ENCODE assay signal across 1 cellular context in the genomic region with DNA sequence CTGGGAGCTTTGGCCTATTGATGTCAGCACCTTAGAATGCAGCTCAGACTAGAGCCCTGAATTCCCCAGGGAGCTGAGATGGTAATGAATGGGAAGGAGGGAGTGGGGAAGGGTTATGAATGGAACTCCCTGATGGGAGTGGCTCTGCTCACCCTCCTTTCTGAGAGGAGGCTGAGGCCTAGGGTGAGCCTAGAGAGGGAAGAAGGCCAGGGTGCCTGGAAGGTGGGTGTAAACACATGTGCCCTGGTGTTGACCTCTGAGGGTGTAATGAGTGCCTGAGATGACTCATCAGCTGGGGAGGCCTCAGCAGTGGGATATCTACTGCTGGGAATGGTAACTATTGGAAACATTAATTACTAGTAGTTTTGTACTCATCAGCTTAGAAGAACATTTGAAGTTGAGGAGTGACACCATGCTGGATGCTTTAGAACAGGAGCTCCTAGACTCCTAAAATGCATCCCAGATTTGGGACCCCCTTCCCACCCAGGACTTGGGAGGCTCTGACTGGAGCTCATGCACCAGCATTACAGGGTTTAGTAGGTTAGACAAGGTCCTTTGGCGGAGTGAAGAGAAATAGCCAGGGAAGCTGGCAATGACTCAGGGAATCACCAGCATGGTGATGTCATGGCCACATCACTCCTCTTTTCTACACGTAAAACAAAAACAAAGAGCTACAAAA.
TF ChIP-seq lines count a peak whose summit lies in the region.

No MANE protein-coding gene starts in this region.

TF ChIP-seq in HEK293, 187 proteins besides CTCF, POLR2A, EP300 and RAD21 (continued from another document and continues in another):
- TF ChIP-seq, protein P1, sequence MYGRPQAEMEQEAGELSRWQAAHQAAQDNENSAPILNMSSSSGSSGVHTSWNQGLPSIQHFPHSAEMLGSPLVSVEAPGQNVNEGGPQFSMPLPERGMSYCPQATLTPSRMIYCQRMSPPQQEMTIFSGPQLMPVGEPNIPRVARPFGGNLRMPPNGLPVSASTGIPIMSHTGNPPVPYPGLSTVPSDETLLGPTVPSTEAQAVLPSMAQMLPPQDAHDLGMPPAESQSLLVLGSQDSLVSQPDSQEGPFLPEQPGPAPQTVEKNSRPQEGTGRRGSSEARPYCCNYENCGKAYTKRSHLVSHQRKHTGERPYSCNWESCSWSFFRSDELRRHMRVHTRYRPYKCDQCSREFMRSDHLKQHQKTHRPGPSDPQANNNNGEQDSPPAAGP (tag by site-specific recombination; IDR thresholded peaks at IDR 0.05): peak; percentile 99
- TF ChIP-seq, protein P2, sequence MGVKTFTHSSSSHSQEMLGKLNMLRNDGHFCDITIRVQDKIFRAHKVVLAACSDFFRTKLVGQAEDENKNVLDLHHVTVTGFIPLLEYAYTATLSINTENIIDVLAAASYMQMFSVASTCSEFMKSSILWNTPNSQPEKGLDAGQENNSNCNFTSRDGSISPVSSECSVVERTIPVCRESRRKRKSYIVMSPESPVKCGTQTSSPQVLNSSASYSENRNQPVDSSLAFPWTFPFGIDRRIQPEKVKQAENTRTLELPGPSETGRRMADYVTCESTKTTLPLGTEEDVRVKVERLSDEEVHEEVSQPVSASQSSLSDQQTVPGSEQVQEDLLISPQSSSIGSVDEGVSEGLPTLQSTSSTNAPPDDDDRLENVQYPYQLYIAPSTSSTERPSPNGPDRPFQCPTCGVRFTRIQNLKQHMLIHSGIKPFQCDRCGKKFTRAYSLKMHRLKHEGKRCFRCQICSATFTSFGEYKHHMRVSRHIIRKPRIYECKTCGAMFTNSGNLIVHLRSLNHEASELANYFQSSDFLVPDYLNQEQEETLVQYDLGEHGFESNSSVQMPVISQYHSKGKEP (tag by site-specific recombination; IDR thresholded peaks at IDR 0.05): no peak
- TF ChIP-seq ZNF624 (tag by site-specific recombination; IDR thresholded peaks at IDR 0.05) (no peak), ZNF610 (tag by site-specific recombination; IDR thresholded peaks at IDR 0.05; ENCODE audit: borderline replicate concordance) (no peak), ZNF837 (tag by site-specific recombination; IDR thresholded peaks at IDR 0.05) (no peak), OVOL3 (tag by site-specific recombination; IDR thresholded peaks at IDR 0.05) (no peak), SETDB1 (IDR thresholded peaks at IDR 0.05; ENCODE audit: insufficient read length, low read length) (peak; percentile 63), ZNF621 (tag by site-specific recombination; IDR thresholded peaks at IDR 0.05) (no peak), GLIS2 (tag by site-specific recombination; IDR thresholded peaks at IDR 0.05) (peak; percentile 75), ZNF654 (tag by site-specific recombination; IDR thresholded peaks at IDR 0.05; ENCODE audit: low read depth) (no peak), HOXA7 (CRISPR knock-in tag; IDR thresholded peaks at IDR 0.05; ENCODE audit: borderline replicate concordance) (no peak), ZNF248 (tag by site-specific recombination; IDR thresholded peaks at IDR 0.05) (no peak), ZNF521 (tag by site-specific recombination; IDR thresholded peaks at IDR 0.05) (no peak), ZFP3 (tag by site-specific recombination; IDR thresholded peaks at IDR 0.05; ENCODE audit: low read depth) (no peak), ZBTB48 (tag by site-specific recombination; IDR thresholded peaks at IDR 0.05) (peak; percentile 94), ZNF366 (tag by site-specific recombination; conservative IDR thresholded peaks at IDR 0.05) (peak; percentile 98), SP7 (tag by site-specific recombination; IDR thresholded peaks at IDR 0.05) (peak; percentile 99), ZNF302 (tag by site-specific recombination; IDR thresholded peaks at IDR 0.05; ENCODE audit: low read depth) (no peak), YY1 (tag by site-specific recombination; IDR thresholded peaks at IDR 0.05) (no peak), ZNF843 (tag by site-specific recombination; IDR thresholded peaks at IDR 0.05) (no peak), HOXD13 (CRISPR knock-in tag; IDR thresholded peaks at IDR 0.05; ENCODE audit: borderline replicate concordance) (no peak), ZSCAN23 (tag by site-specific recombination; IDR thresholded peaks at IDR 0.05) (peak; percentile 87), GLIS1 (tag by site-specific recombination; IDR thresholded peaks at IDR 0.05) (peak; percentile 93), ZNF266 (tag by site-specific recombination; IDR thresholded peaks at IDR 0.05; ENCODE audit: low read depth) (no peak), FEZF1 (tag by site-specific recombination; IDR thresholded peaks at IDR 0.05) (no peak), KLF9 (tag by site-specific recombination; IDR thresholded peaks at IDR 0.05; ENCODE audit: low read depth) (peak; percentile 71), ZNF114 (tag by site-specific recombination; IDR thresholded peaks at IDR 0.05) (no peak), ZNF768 (tag by site-specific recombination; IDR thresholded peaks at IDR 0.05) (no peak), ZNF596 (tag by site-specific recombination; IDR thresholded peaks at IDR 0.05) (no peak), ZNF169 (tag by site-specific recombination; IDR thresholded peaks at IDR 0.05) (no peak)
- TF ChIP-seq, protein P3, sequence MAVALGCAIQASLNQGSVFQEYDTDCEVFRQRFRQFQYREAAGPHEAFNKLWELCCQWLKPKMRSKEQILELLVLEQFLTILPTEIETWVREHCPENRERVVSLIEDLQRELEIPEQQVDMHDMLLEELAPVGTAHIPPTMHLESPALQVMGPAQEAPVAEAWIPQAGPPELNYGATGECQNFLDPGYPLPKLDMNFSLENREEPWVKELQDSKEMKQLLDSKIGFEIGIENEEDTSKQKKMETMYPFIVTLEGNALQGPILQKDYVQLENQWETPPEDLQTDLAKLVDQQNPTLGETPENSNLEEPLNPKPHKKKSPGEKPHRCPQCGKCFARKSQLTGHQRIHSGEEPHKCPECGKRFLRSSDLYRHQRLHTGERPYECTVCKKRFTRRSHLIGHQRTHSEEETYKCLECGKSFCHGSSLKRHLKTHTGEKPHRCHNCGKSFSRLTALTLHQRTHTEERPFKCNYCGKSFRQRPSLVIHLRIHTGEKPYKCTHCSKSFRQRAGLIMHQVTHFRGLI (tag by site-specific recombination; IDR thresholded peaks at IDR 0.05): no peak
- TF ChIP-seq, protein P4, sequence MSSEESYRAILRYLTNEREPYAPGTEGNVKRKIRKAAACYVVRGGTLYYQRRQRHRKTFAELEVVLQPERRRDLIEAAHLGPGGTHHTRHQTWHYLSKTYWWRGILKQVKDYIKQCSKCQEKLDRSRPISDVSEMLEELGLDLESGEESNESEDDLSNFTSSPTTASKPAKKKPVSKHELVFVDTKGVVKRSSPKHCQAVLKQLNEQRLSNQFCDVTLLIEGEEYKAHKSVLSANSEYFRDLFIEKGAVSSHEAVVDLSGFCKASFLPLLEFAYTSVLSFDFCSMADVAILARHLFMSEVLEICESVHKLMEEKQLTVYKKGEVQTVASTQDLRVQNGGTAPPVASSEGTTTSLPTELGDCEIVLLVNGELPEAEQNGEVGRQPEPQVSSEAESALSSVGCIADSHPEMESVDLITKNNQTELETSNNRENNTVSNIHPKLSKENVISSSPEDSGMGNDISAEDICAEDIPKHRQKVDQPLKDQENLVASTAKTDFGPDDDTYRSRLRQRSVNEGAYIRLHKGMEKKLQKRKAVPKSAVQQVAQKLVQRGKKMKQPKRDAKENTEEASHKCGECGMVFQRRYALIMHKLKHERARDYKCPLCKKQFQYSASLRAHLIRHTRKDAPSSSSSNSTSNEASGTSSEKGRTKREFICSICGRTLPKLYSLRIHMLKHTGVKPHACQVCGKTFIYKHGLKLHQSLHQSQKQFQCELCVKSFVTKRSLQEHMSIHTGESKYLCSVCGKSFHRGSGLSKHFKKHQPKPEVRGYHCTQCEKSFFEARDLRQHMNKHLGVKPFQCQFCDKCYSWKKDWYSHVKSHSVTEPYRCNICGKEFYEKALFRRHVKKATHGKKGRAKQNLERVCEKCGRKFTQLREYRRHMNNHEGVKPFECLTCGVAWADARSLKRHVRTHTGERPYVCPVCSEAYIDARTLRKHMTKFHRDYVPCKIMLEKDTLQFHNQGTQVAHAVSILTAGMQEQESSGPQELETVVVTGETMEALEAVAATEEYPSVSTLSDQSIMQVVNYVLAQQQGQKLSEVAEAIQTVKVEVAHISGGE (tag by site-specific recombination; conservative IDR thresholded peaks at IDR 0.05; ENCODE audit: low read depth): no peak
- TF ChIP-seq, protein P5, sequence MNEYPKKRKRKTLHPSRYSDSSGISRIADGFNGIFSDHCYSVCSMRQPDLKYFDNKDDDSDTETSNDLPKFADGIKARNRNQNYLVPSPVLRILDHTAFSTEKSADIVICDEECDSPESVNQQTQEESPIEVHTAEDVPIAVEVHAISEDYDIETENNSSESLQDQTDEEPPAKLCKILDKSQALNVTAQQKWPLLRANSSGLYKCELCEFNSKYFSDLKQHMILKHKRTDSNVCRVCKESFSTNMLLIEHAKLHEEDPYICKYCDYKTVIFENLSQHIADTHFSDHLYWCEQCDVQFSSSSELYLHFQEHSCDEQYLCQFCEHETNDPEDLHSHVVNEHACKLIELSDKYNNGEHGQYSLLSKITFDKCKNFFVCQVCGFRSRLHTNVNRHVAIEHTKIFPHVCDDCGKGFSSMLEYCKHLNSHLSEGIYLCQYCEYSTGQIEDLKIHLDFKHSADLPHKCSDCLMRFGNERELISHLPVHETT (tag by site-specific recombination; IDR thresholded peaks at IDR 0.05): peak; percentile 91
- TF ChIP-seq, protein P6, sequence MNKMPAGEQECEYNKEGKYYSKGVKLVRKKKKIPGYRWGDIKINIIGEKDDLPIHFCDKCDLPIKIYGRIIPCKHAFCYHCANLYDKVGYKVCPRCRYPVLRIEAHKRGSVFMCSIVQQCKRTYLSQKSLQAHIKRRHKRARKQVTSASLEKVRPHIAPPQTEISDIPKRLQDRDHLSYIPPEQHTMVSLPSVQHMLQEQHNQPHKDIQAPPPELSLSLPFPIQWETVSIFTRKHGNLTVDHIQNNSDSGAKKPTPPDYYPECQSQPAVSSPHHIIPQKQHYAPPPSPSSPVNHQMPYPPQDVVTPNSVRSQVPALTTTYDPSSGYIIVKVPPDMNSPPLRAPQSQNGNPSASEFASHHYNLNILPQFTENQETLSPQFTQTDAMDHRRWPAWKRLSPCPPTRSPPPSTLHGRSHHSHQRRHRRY (tag by site-specific recombination; IDR thresholded peaks at IDR 0.05): no peak
- TF ChIP-seq, protein P7, sequence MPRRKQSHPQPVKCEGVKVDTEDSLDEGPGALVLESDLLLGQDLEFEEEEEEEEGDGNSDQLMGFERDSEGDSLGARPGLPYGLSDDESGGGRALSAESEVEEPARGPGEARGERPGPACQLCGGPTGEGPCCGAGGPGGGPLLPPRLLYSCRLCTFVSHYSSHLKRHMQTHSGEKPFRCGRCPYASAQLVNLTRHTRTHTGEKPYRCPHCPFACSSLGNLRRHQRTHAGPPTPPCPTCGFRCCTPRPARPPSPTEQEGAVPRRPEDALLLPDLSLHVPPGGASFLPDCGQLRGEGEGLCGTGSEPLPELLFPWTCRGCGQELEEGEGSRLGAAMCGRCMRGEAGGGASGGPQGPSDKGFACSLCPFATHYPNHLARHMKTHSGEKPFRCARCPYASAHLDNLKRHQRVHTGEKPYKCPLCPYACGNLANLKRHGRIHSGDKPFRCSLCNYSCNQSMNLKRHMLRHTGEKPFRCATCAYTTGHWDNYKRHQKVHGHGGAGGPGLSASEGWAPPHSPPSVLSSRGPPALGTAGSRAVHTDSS (tag by site-specific recombination; IDR thresholded peaks at IDR 0.05): no peak
- TF ChIP-seq, protein P8, sequence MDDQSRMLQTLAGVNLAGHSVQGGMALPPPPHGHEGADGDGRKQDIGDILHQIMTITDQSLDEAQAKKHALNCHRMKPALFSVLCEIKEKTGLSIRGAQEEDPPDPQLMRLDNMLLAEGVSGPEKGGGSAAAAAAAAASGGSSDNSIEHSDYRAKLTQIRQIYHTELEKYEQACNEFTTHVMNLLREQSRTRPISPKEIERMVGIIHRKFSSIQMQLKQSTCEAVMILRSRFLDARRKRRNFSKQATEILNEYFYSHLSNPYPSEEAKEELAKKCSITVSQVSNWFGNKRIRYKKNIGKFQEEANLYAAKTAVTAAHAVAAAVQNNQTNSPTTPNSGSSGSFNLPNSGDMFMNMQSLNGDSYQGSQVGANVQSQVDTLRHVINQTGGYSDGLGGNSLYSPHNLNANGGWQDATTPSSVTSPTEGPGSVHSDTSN (CRISPR knock-in tag; IDR thresholded peaks at IDR 0.05): no peak
- TF ChIP-seq, protein P9, sequence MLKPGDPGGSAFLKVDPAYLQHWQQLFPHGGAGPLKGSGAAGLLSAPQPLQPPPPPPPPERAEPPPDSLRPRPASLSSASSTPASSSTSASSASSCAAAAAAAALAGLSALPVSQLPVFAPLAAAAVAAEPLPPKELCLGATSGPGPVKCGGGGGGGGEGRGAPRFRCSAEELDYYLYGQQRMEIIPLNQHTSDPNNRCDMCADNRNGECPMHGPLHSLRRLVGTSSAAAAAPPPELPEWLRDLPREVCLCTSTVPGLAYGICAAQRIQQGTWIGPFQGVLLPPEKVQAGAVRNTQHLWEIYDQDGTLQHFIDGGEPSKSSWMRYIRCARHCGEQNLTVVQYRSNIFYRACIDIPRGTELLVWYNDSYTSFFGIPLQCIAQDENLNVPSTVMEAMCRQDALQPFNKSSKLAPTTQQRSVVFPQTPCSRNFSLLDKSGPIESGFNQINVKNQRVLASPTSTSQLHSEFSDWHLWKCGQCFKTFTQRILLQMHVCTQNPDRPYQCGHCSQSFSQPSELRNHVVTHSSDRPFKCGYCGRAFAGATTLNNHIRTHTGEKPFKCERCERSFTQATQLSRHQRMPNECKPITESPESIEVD (tag by site-specific recombination; IDR thresholded peaks at IDR 0.05): no peak
- TF ChIP-seq, protein P10, sequence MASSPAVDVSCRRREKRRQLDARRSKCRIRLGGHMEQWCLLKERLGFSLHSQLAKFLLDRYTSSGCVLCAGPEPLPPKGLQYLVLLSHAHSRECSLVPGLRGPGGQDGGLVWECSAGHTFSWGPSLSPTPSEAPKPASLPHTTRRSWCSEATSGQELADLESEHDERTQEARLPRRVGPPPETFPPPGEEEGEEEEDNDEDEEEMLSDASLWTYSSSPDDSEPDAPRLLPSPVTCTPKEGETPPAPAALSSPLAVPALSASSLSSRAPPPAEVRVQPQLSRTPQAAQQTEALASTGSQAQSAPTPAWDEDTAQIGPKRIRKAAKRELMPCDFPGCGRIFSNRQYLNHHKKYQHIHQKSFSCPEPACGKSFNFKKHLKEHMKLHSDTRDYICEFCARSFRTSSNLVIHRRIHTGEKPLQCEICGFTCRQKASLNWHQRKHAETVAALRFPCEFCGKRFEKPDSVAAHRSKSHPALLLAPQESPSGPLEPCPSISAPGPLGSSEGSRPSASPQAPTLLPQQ (tag by site-specific recombination; IDR thresholded peaks at IDR 0.05): peak; percentile 56; the same call in 1 of the 2 replicates
- TF ChIP-seq, protein P11, sequence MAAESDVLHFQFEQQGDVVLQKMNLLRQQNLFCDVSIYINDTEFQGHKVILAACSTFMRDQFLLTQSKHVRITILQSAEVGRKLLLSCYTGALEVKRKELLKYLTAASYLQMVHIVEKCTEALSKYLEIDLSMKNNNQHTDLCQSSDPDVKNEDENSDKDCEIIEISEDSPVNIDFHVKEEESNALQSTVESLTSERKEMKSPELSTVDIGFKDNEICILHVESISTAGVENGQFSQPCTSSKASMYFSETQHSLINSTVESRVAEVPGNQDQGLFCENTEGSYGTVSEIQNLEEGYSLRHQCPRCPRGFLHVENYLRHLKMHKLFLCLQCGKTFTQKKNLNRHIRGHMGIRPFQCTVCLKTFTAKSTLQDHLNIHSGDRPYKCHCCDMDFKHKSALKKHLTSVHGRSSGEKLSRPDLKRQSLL (tag by site-specific recombination; IDR thresholded peaks at IDR 0.05): no peak
